ENCODE assay signal across 1 cellular context in genomic region chr2:27123302-27124150, GRCh38.
TF ChIP-seq lines count a peak whose summit lies in the region.

ABHD1 (plus strand) TSS chr2:27123815; CDS start chr2:27123949, 134 bp downstream.

TF ChIP-seq in HepG2, 621 proteins besides CTCF, POLR2A, EP300 and RAD21 (continued from another document and continues in another):
- TF ChIP-seq PRDM15 (CRISPR knock-in tag; IDR thresholded peaks at IDR 0.05): no peak
- TF ChIP-seq HIVEP1 (CRISPR knock-in tag; IDR thresholded peaks at IDR 0.05): no peak
- TF ChIP-seq, protein P1, sequence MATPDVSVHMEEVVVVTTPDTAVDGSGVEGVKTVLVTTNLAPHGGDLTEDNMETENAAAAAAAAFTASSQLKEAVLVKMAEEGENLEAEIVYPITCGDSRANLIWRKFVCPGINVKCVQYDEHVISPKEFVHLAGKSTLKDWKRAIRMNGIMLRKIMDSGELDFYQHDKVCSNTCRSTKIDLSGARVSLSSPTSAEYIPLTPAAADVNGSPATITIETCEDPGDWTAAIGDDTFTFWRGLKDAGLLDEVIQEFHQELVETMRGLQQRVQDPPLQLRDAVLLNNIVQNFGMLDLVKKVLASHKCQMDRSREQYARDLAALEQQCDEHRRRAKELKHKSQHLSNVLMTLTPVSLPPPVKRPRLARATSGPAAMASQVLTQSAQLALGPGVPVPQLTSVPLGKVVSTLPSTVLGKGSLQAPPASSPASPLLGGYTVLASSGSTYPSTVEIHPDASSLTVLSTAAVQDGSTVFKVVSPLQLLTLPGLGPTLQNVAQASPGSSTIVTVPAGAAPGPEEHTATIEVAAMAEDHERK (CRISPR knock-in tag; IDR thresholded peaks at IDR 0.05; ENCODE audit: low read depth): no peak
- no peak for TF ChIP-seq PTBP1 (IDR thresholded peaks at IDR 0.05; ENCODE audit: low read depth, low read length, poor library complexity, severe bottlenecking)
- peak; percentile 70; the same call in 1 of the 2 replicates for TF ChIP-seq KDM5B (CRISPR knock-in tag; IDR thresholded peaks at IDR 0.05; ENCODE audit: borderline replicate concordance)
- TF ChIP-seq, protein P2, sequence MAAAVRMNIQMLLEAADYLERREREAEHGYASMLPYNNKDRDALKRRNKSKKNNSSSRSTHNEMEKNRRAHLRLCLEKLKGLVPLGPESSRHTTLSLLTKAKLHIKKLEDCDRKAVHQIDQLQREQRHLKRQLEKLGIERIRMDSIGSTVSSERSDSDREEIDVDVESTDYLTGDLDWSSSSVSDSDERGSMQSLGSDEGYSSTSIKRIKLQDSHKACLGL (CRISPR knock-in tag; IDR thresholded peaks at IDR 0.05): peak; percentile 83; the same call in 1 of the 2 replicates
- TF ChIP-seq KLF13 (CRISPR knock-in tag; IDR thresholded peaks at IDR 0.05): 0 out of 2 replicates have a peak, but pooled peaks have one; percentile 14
- TF ChIP-seq EED (CRISPR knock-in tag; IDR thresholded peaks at IDR 0.05): peak; percentile 20; the same call in 1 of the 2 replicates
- TF ChIP-seq ZNF383 (CRISPR knock-in tag; IDR thresholded peaks at IDR 0.05; ENCODE audit: borderline replicate concordance): no peak
- TF ChIP-seq AKAP8 (CRISPR knock-in tag; IDR thresholded peaks at IDR 0.05): peak; percentile 74; the same call in 1 of the 2 replicates
- 0 out of 2 replicates have a peak, but pooled peaks have one; percentile 37 for TF ChIP-seq ZNF275 (CRISPR knock-in tag; IDR thresholded peaks at IDR 0.05; ENCODE audit: borderline replicate concordance)
- peak; percentile 92; the same call in 1 of the 2 replicates for TF ChIP-seq ZNF83 (CRISPR knock-in tag; IDR thresholded peaks at IDR 0.05; ENCODE audit: borderline replicate concordance)
- TF ChIP-seq ZZZ3 (CRISPR knock-in tag; IDR thresholded peaks at IDR 0.05; ENCODE audit: borderline replicate concordance): peak; percentile 62; the same call in 1 of the 2 replicates
- TF ChIP-seq HOXA5 (CRISPR knock-in tag; IDR thresholded peaks at IDR 0.05): peak; percentile 41; the same call in 1 of the 2 replicates
- TF ChIP-seq PAX8 (CRISPR knock-in tag; IDR thresholded peaks at IDR 0.05; ENCODE audit: borderline replicate concordance): peak; percentile 92; the same call in 1 of the 2 replicates
- no peak for TF ChIP-seq MAZ (IDR thresholded peaks at IDR 0.05; ENCODE audit: borderline replicate concordance, low read depth, low read length)
- peak; percentile 67 for TF ChIP-seq MAZ (CRISPR knock-in tag; IDR thresholded peaks at IDR 0.05; ENCODE audit: low read depth)
- no peak for TF ChIP-seq IKZF1 (IDR thresholded peaks at IDR 0.05)
- no peak for TF ChIP-seq SMYD3 (CRISPR knock-in tag; IDR thresholded peaks at IDR 0.05)
- TF ChIP-seq NONO (IDR thresholded peaks at IDR 0.05): no peak
- peak; percentile 45; the same call in 1 of the 2 replicates for TF ChIP-seq NONO (CRISPR knock-in tag; conservative IDR thresholded peaks at IDR 0.05)
- TF ChIP-seq, protein P3, sequence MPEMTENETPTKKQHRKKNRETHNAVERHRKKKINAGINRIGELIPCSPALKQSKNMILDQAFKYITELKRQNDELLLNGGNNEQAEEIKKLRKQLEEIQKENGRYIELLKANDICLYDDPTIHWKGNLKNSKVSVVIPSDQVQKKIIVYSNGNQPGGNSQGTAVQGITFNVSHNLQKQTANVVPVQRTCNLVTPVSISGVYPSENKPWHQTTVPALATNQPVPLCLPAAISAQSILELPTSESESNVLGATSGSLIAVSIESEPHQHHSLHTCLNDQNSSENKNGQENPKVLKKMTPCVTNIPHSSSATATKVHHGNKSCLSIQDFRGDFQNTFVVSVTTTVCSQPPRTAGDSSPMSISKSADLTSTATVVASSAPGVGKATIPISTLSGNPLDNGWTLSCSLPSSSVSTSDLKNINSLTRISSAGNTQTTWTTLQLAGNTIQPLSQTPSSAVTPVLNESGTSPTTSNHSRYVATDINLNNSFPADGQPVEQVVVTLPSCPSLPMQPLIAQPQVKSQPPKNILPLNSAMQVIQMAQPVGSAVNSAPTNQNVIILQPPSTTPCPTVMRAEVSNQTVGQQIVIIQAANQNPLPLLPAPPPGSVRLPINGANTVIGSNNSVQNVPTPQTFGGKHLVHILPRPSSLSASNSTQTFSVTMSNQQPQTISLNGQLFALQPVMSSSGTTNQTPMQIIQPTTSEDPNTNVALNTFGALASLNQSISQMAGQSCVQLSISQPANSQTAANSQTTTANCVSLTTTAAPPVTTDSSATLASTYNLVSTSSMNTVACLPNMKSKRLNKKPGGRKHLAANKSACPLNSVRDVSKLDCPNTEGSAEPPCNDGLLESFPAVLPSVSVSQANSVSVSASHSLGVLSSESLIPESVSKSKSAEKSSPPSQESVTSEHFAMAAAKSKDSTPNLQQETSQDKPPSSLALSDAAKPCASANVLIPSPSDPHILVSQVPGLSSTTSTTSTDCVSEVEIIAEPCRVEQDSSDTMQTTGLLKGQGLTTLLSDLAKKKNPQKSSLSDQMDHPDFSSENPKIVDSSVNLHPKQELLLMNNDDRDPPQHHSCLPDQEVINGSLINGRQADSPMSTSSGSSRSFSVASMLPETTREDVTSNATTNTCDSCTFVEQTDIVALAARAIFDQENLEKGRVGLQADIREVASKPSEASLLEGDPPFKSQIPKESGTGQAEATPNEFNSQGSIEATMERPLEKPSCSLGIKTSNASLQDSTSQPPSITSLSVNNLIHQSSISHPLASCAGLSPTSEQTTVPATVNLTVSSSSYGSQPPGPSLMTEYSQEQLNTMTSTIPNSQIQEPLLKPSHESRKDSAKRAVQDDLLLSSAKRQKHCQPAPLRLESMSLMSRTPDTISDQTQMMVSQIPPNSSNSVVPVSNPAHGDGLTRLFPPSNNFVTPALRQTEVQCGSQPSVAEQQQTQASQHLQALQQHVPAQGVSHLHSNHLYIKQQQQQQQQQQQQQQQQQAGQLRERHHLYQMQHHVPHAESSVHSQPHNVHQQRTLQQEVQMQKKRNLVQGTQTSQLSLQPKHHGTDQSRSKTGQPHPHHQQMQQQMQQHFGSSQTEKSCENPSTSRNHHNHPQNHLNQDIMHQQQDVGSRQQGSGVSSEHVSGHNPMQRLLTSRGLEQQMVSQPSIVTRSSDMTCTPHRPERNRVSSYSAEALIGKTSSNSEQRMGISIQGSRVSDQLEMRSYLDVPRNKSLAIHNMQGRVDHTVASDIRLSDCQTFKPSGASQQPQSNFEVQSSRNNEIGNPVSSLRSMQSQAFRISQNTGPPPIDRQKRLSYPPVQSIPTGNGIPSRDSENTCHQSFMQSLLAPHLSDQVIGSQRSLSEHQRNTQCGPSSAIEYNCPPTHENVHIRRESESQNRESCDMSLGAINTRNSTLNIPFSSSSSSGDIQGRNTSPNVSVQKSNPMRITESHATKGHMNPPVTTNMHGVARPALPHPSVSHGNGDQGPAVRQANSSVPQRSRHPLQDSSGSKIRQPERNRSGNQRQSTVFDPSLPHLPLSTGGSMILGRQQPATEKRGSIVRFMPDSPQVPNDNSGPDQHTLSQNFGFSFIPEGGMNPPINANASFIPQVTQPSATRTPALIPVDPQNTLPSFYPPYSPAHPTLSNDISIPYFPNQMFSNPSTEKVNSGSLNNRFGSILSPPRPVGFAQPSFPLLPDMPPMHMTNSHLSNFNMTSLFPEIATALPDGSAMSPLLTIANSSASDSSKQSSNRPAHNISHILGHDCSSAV (CRISPR knock-in tag; IDR thresholded peaks at IDR 0.05; ENCODE audit: borderline replicate concordance): no peak
- no peak for TF ChIP-seq ZNF33A (CRISPR knock-in tag; IDR thresholded peaks at IDR 0.05; ENCODE audit: borderline replicate concordance)
- TF ChIP-seq SRY (CRISPR knock-in tag; IDR thresholded peaks at IDR 0.05): no peak
- no peak for TF ChIP-seq ATM (IDR thresholded peaks at IDR 0.05; ENCODE audit: borderline replicate concordance)
- no peak for TF ChIP-seq ZNF672 (CRISPR knock-in tag; IDR thresholded peaks at IDR 0.05)
- TF ChIP-seq, protein P4, sequence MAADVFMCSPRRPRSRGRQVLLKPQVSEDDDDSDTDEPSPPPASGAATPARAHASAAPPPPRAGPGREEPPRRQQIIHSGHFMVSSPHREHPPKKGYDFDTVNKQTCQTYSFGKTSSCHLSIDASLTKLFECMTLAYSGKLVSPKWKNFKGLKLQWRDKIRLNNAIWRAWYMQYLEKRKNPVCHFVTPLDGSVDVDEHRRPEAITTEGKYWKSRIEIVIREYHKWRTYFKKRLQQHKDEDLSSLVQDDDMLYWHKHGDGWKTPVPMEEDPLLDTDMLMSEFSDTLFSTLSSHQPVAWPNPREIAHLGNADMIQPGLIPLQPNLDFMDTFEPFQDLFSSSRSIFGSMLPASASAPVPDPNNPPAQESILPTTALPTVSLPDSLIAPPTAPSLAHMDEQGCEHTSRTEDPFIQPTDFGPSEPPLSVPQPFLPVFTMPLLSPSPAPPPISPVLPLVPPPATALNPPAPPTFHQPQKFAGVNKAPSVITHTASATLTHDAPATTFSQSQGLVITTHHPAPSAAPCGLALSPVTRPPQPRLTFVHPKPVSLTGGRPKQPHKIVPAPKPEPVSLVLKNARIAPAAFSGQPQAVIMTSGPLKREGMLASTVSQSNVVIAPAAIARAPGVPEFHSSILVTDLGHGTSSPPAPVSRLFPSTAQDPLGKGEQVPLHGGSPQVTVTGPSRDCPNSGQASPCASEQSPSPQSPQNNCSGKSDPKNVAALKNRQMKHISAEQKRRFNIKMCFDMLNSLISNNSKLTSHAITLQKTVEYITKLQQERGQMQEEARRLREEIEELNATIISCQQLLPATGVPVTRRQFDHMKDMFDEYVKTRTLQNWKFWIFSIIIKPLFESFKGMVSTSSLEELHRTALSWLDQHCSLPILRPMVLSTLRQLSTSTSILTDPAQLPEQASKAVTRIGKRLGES (CRISPR knock-in tag; IDR thresholded peaks at IDR 0.05; ENCODE audit: borderline replicate concordance): no peak
- TF ChIP-seq ZEB1 (IDR thresholded peaks at IDR 0.05; ENCODE audit: insufficient replicate concordance, low read depth): peak; percentile 48
- TF ChIP-seq RBFOX2 (IDR thresholded peaks at IDR 0.05; ENCODE audit: low read depth, low read length): peak; percentile 65
- no peak for TF ChIP-seq SRSF9 (IDR thresholded peaks at IDR 0.05; ENCODE audit: borderline replicate concordance, insufficient read depth, low read depth, low read length, poor library complexity, severe bottlenecking)
- TF ChIP-seq KLF16 (CRISPR knock-in tag; IDR thresholded peaks at IDR 0.05): peak in 1 of 2 experiments; percentile 2; a peak in 1 of 4 replicates
- TF ChIP-seq ZNF430 (CRISPR knock-in tag; IDR thresholded peaks at IDR 0.05): peak; percentile 42; the same call in 1 of the 2 replicates
- TF ChIP-seq, protein P5, sequence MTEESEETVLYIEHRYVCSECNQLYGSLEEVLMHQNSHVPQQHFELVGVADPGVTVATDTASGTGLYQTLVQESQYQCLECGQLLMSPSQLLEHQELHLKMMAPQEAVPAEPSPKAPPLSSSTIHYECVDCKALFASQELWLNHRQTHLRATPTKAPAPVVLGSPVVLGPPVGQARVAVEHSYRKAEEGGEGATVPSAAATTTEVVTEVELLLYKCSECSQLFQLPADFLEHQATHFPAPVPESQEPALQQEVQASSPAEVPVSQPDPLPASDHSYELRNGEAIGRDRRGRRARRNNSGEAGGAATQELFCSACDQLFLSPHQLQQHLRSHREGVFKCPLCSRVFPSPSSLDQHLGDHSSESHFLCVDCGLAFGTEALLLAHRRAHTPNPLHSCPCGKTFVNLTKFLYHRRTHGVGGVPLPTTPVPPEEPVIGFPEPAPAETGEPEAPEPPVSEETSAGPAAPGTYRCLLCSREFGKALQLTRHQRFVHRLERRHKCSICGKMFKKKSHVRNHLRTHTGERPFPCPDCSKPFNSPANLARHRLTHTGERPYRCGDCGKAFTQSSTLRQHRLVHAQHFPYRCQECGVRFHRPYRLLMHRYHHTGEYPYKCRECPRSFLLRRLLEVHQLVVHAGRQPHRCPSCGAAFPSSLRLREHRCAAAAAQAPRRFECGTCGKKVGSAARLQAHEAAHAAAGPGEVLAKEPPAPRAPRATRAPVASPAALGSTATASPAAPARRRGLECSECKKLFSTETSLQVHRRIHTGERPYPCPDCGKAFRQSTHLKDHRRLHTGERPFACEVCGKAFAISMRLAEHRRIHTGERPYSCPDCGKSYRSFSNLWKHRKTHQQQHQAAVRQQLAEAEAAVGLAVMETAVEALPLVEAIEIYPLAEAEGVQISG (CRISPR knock-in tag; IDR thresholded peaks at IDR 0.05): peak; percentile 63
- peak; percentile 47; the same call in 1 of the 2 replicates for TF ChIP-seq ZNF501 (CRISPR knock-in tag; IDR thresholded peaks at IDR 0.05)
- no peak for TF ChIP-seq ZNF33B (CRISPR knock-in tag; IDR thresholded peaks at IDR 0.05)
- TF ChIP-seq STAT5B (CRISPR knock-in tag; IDR thresholded peaks at IDR 0.05): no peak
- no peak for TF ChIP-seq SUZ12 (IDR thresholded peaks at IDR 0.05; ENCODE audit: low read depth, low read length)
- TF ChIP-seq HDAC2 (CRISPR knock-in tag; IDR thresholded peaks at IDR 0.05): 0 out of 2 replicates have a peak, but pooled peaks have one; percentile 12
- TF ChIP-seq ARID2 (CRISPR knock-in tag; IDR thresholded peaks at IDR 0.05; ENCODE audit: borderline replicate concordance): no peak
- no peak; the same call in 1 of the 2 replicates for TF ChIP-seq ZNF850 (CRISPR knock-in tag; conservative IDR thresholded peaks at IDR 0.05)
- TF ChIP-seq MIER3 (CRISPR knock-in tag; IDR thresholded peaks at IDR 0.05; ENCODE audit: borderline replicate concordance): no peak
- peak; percentile 68 for TF ChIP-seq SP5 (CRISPR knock-in tag; IDR thresholded peaks at IDR 0.05; ENCODE audit: borderline replicate concordance, low read depth)
